Comparison of ENCODE assay signal across 2 cellular contexts in genomic region chr1:156840880-156841279, GRCh38.
A peak's percentile ranks its signal among the peaks of the same experiment; 100 is the strongest.
TF ChIP-seq lines count a peak whose summit lies in the region.

No MANE protein-coding gene starts in this region.

TF ChIP-seq in HEK293, 187 proteins besides CTCF, POLR2A, EP300 and RAD21:
- TF ChIP-seq, protein P1, sequence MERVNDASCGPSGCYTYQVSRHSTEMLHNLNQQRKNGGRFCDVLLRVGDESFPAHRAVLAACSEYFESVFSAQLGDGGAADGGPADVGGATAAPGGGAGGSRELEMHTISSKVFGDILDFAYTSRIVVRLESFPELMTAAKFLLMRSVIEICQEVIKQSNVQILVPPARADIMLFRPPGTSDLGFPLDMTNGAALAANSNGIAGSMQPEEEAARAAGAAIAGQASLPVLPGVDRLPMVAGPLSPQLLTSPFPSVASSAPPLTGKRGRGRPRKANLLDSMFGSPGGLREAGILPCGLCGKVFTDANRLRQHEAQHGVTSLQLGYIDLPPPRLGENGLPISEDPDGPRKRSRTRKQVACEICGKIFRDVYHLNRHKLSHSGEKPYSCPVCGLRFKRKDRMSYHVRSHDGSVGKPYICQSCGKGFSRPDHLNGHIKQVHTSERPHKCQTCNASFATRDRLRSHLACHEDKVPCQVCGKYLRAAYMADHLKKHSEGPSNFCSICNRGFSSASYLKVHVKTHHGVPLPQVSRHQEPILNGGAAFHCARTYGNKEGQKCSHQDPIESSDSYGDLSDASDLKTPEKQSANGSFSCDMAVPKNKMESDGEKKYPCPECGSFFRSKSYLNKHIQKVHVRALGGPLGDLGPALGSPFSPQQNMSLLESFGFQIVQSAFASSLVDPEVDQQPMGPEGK (tag by site-specific recombination; IDR thresholded peaks at IDR 0.05) = no peak
- 0 out of 2 replicates have a peak, but pooled peaks have one; percentile 47 for TF ChIP-seq EGR2 (tag by site-specific recombination; IDR thresholded peaks at IDR 0.05; ENCODE audit: low read depth)

TF ChIP-seq in K562, 482 proteins besides CTCF, POLR2A, EP300 and RAD21:
- TF ChIP-seq NCOA2 (IDR thresholded peaks at IDR 0.05; ENCODE audit: partially characterized antibody in 2 of 2) = no peak
- no peak for TF ChIP-seq MEF2D (tag; conservative IDR thresholded peaks at IDR 0.05; ENCODE audit: low read depth)
- TF ChIP-seq FOXJ2 (tag; IDR thresholded peaks at IDR 0.05) = no peak
- 0 out of 2 replicates have a peak, but pooled peaks have one; percentile 5 for TF ChIP-seq ZBTB7A (IDR thresholded peaks at IDR 0.05; ENCODE audit: borderline replicate concordance, control insufficient read depth, low read depth, low read length)
- TF ChIP-seq MCM3 (IDR thresholded peaks at IDR 0.05) = no peak
